ENCODE assay signal across 1 cellular context in the genomic region with DNA sequence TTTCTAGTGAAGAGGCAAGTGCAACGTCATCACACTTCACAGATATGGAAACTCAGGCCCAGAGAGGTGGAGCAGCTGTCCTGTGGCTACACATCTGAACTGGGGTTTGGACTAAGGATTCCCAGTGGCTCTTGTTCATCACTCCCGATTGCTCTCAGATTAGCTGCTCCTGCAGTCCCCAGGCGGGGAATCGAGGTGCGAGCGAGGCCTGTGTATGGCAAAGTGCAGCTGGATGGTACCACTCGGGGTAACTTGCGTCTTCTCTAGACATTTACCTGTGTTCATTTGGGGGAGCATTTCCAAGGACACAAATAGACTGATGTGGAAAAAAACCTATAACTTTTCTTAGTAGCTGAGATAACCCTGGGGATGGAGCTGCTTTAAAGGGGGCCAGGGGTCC.
TF ChIP-seq lines count a peak whose summit lies in the region.

No MANE protein-coding gene starts in this region.

TF ChIP-seq in H1, 55 proteins besides CTCF, POLR2A, EP300 and RAD21:
- TF ChIP-seq, protein P1, sequence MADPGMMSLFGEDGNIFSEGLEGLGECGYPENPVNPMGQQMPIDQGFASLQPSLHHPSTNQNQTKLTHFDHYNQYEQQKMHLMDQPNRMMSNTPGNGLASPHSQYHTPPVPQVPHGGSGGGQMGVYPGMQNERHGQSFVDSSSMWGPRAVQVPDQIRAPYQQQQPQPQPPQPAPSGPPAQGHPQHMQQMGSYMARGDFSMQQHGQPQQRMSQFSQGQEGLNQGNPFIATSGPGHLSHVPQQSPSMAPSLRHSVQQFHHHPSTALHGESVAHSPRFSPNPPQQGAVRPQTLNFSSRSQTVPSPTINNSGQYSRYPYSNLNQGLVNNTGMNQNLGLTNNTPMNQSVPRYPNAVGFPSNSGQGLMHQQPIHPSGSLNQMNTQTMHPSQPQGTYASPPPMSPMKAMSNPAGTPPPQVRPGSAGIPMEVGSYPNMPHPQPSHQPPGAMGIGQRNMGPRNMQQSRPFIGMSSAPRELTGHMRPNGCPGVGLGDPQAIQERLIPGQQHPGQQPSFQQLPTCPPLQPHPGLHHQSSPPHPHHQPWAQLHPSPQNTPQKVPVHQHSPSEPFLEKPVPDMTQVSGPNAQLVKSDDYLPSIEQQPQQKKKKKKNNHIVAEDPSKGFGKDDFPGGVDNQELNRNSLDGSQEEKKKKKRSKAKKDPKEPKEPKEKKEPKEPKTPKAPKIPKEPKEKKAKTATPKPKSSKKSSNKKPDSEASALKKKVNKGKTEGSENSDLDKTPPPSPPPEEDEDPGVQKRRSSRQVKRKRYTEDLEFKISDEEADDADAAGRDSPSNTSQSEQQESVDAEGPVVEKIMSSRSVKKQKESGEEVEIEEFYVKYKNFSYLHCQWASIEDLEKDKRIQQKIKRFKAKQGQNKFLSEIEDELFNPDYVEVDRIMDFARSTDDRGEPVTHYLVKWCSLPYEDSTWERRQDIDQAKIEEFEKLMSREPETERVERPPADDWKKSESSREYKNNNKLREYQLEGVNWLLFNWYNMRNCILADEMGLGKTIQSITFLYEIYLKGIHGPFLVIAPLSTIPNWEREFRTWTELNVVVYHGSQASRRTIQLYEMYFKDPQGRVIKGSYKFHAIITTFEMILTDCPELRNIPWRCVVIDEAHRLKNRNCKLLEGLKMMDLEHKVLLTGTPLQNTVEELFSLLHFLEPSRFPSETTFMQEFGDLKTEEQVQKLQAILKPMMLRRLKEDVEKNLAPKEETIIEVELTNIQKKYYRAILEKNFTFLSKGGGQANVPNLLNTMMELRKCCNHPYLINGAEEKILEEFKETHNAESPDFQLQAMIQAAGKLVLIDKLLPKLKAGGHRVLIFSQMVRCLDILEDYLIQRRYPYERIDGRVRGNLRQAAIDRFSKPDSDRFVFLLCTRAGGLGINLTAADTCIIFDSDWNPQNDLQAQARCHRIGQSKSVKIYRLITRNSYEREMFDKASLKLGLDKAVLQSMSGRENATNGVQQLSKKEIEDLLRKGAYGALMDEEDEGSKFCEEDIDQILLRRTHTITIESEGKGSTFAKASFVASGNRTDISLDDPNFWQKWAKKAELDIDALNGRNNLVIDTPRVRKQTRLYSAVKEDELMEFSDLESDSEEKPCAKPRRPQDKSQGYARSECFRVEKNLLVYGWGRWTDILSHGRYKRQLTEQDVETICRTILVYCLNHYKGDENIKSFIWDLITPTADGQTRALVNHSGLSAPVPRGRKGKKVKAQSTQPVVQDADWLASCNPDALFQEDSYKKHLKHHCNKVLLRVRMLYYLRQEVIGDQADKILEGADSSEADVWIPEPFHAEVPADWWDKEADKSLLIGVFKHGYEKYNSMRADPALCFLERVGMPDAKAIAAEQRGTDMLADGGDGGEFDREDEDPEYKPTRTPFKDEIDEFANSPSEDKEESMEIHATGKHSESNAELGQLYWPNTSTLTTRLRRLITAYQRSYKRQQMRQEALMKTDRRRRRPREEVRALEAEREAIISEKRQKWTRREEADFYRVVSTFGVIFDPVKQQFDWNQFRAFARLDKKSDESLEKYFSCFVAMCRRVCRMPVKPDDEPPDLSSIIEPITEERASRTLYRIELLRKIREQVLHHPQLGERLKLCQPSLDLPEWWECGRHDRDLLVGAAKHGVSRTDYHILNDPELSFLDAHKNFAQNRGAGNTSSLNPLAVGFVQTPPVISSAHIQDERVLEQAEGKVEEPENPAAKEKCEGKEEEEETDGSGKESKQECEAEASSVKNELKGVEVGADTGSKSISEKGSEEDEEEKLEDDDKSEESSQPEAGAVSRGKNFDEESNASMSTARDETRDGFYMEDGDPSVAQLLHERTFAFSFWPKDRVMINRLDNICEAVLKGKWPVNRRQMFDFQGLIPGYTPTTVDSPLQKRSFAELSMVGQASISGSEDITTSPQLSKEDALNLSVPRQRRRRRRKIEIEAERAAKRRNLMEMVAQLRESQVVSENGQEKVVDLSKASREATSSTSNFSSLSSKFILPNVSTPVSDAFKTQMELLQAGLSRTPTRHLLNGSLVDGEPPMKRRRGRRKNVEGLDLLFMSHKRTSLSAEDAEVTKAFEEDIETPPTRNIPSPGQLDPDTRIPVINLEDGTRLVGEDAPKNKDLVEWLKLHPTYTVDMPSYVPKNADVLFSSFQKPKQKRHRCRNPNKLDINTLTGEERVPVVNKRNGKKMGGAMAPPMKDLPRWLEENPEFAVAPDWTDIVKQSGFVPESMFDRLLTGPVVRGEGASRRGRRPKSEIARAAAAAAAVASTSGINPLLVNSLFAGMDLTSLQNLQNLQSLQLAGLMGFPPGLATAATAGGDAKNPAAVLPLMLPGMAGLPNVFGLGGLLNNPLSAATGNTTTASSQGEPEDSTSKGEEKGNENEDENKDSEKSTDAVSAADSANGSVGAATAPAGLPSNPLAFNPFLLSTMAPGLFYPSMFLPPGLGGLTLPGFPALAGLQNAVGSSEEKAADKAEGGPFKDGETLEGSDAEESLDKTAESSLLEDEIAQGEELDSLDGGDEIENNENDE (IDR thresholded peaks at IDR 0.05; ENCODE audit: insufficient replicate concordance, low read length), result no peak
- TF ChIP-seq CHD2 (IDR thresholded peaks at IDR 0.05; ENCODE audit: low read length) (no peak), CBX5 (IDR thresholded peaks at IDR 0.05; ENCODE audit: low read depth, low read length) (no peak), SIRT6 (IDR thresholded peaks at IDR 0.05; ENCODE audit: low read length) (no peak), GTF2F1 (IDR thresholded peaks at IDR 0.05; ENCODE audit: borderline replicate concordance, low read depth, low read length) (no peak)
